Comparison of ENCODE assay signal across 21 cellular contexts in the genomic region with DNA sequence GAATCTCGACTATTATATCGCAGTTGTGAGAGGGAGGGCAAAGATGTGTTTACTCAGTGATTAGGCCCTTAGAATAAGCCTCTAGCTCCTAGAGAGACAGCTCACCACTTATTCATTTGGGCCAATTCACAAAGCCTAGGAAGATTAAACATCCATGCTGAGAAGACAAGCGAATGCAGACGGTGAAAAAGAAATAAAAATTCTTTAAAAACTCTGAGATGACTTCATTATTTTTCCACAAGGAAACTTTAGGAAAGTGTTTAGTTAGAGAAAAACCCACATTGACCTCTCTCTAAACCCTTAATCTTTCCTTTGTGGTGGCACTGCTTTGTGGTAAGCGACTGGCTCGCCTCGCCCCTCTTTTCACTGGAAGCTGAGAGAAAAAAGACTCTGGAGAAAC.
A peak's percentile ranks its signal among the peaks of the same experiment; 100 is the strongest.
DNase-seq lines count a peak whose midpoint lies in the region; ATAC-seq, FAIRE-seq and TF ChIP-seq lines count a peak whose summit lies in the region.
"Had no signal": no experiment of that assay in that cellular context is flagged by ENCODE, and none has a peak within 500 bp of the region (broad histone marks: within the 10 kb centered on the region; RNA-seq: fewer than 3 reads in every experiment).

No MANE protein-coding gene starts in this region.

- no peaks in the 10 kb centered on the region for H3K36me3 ChIP-seq in mesodermal cell (ENCODE audit: control insufficient read depth, insufficient read depth, low read length)
- H3K36me3 ChIP-seq in small intestine (ENCODE audit: control insufficient read depth in 2 of 2, insufficient read depth in 2 of 2, low read length in 2 of 2) = peaks cover 3% of the 10 kb centered on the region in 2 donors

- POLR2A ChIA-PET in activated CD8-positive, alpha-beta T cell treated with anti-CD3 and anti-CD28 coated beads, Interleukin-2, amount 10 ng/mL, durations not matched to agents 7 days and 5 days (lab: Charles Lee) = no interaction called here

- H3K4me1 ChIP-seq in mesodermal cell (ENCODE audit: control insufficient read depth, insufficient read depth, low read length, poor library complexity, severe bottlenecking) (peaks cover 20% of the 10 kb centered on the region), small intestine (ENCODE audit: control insufficient read depth in 2 of 2, insufficient read depth in 1 of 2, low read depth in 1 of 2, low read length in 1 of 2) (no peaks in the 10 kb centered on the region)
- H3K4me1 ChIP-seq: body of pancreas had no signal

- H3K27me3 ChIP-seq in small intestine (ENCODE audit: control insufficient read depth in 2 of 2, insufficient read depth in 2 of 2, low read length in 2 of 2) = no peaks in the 10 kb centered on the region
- H3K27me3 ChIP-seq: body of pancreas had no signal

- in situ Hi-C loops in astrocyte of the cerebellum (cut with HindIII; ENCODE audit: low sequenced_read_pairs) = no loop called here

- WGBS in mesodermal cell (ENCODE audit: insufficient coverage in 2 of 2), 2 experiments = 52% methylated on average over 3 of the region's 7 CpGs; no CpG with 5 or more reads in 1 of the 2 experiments
- 67 to 79% (median 76%) methylated on average over 7 of the region's 7 CpGs for WGBS in small intestine, 3 donors

- DNase-seq in D721Med (ENCODE audit: insufficient read length, low spot score) = no peak
- peak; percentile 2 for DNase-seq in M059J (ENCODE audit: low read depth)
- peak; percentile 32 for DNase-seq in astrocyte of the cerebellum (ENCODE audit: low read depth)
- no peak for DNase-seq in small intestine
- no peak for DNase-seq in NCI-H526 (lab: John Stamatoyannopoulos, UW)
- no peak for DNase-seq in SKM-1 (lab: John Stamatoyannopoulos, UW; ENCODE audit: unreplicated experiment)
- DNase-seq in activated CD8-positive, alpha-beta T cell treated with anti-CD3 and anti-CD28 coated beads, Interleukin-2, amount 10 ng/mL, durations not matched to agents 7 days and 5 days = no peak
- DNase-seq: activated CD4-positive, CD25-positive, alpha-beta regulatory T cell; activated CD8-positive, alpha-beta memory T cell treated with anti-CD3 and anti-CD28 coated beads, Interleukin-2, amount 10 ng/mL, durations not matched to agents 7 days and 5 days; body of pancreas; COR-L47; NCI-H1092; NCI-H510A; T-helper 1 cell had no signal

- no peak overlapping the region for H3K4me3 Mint-ChIP-seq in activated CD8-positive, alpha-beta T cell treated with anti-CD3 and anti-CD28 coated beads, Interleukin-2, amount 10 ng/mL, durations not matched to agents 7 days and 5 days
- H3K4me3 Mint-ChIP-seq: activated CD8-positive, alpha-beta memory T cell treated with anti-CD3 and anti-CD28 coated beads, Interleukin-2, amount 10 ng/mL, durations not matched to agents 7 days and 5 days had no signal

- CTCF ChIA-PET in activated CD8-positive, alpha-beta T cell treated with anti-CD3 and anti-CD28 coated beads, Interleukin-2, amount 10 ng/mL, durations not matched to agents 7 days and 5 days (lab: Charles Lee) = no interaction called here

- ATAC-seq in activated CD8-positive, alpha-beta T cell treated with anti-CD3 and anti-CD28 coated beads, Interleukin-2, amount 10 ng/mL, durations not matched to agents 7 days and 5 days = no peak
- ATAC-seq: activated CD8-positive, alpha-beta memory T cell treated with anti-CD3 and anti-CD28 coated beads, Interleukin-2, amount 10 ng/mL, durations not matched to agents 7 days and 5 days; body of pancreas; HCT116; K562; left lobe of liver had no signal

- H3K36me3 Mint-ChIP-seq in activated CD8-positive, alpha-beta T cell treated with anti-CD3 and anti-CD28 coated beads, Interleukin-2, amount 10 ng/mL, durations not matched to agents 7 days and 5 days (ENCODE audit: low read depth) = peaks cover 19% of the 10 kb centered on the region

- TF ChIP-seq CTCF in D721Med (IDR thresholded peaks at IDR 0.05; ENCODE audit: insufficient read depth, missing control alignments) = no peak
- TF ChIP-seq CTCF in astrocyte of the cerebellum (IDR thresholded peaks at IDR 0.05; ENCODE audit: low read depth, low read length, missing control alignments) = no peak

- H3K4me1 Mint-ChIP-seq in activated CD8-positive, alpha-beta T cell treated with anti-CD3 and anti-CD28 coated beads, Interleukin-2, amount 10 ng/mL, durations not matched to agents 7 days and 5 days (ENCODE audit: low read depth) = no peaks in the 10 kb centered on the region
- H3K4me1 Mint-ChIP-seq: activated CD8-positive, alpha-beta memory T cell treated with anti-CD3 and anti-CD28 coated beads, Interleukin-2, amount 10 ng/mL, durations not matched to agents 7 days and 5 days had no signal

- H3K27ac Mint-ChIP-seq in activated CD8-positive, alpha-beta T cell treated with anti-CD3 and anti-CD28 coated beads, Interleukin-2, amount 10 ng/mL, durations not matched to agents 7 days and 5 days = no peak overlapping the region
- H3K27ac Mint-ChIP-seq: activated CD8-positive, alpha-beta memory T cell treated with anti-CD3 and anti-CD28 coated beads, Interleukin-2, amount 10 ng/mL, durations not matched to agents 7 days and 5 days had no signal

- no peaks in the 10 kb centered on the region for H3K9me3 ChIP-seq in mesodermal cell (ENCODE audit: control insufficient read depth, low read length)
- H3K9me3 ChIP-seq in small intestine (ENCODE audit: control insufficient read depth, low read depth) = no peaks in the 10 kb centered on the region
- H3K9me3 ChIP-seq: body of pancreas had no signal

- no peaks in the 10 kb centered on the region for H3K9me3 Mint-ChIP-seq in activated CD8-positive, alpha-beta T cell treated with anti-CD3 and anti-CD28 coated beads, Interleukin-2, amount 10 ng/mL, durations not matched to agents 7 days and 5 days (ENCODE audit: insufficient read depth)

- H3K4me3 ChIP-seq in astrocyte of the cerebellum (ENCODE audit: low read depth, low read length) = no peak overlapping the region
- H3K4me3 ChIP-seq in mesodermal cell (ENCODE audit: extremely low read depth, insufficient read depth, low read length, poor library complexity, severe bottlenecking) = no peak overlapping the region
- no peak overlapping the region for H3K4me3 ChIP-seq in small intestine (ENCODE audit: low read depth in 1 of 2, low read length in 2 of 2)
- H3K4me3 ChIP-seq: body of pancreas, K562 had no signal

- no peaks in the 10 kb centered on the region for H3K27me3 Mint-ChIP-seq in activated CD8-positive, alpha-beta T cell treated with anti-CD3 and anti-CD28 coated beads, Interleukin-2, amount 10 ng/mL, durations not matched to agents 7 days and 5 days (ENCODE audit: low read depth)
- H3K27me3 Mint-ChIP-seq: activated CD8-positive, alpha-beta memory T cell treated with anti-CD3 and anti-CD28 coated beads, Interleukin-2, amount 10 ng/mL, durations not matched to agents 7 days and 5 days had no signal

- FAIRE-seq in D721Med (lab: Jason Lieb, UNC) (peak; percentile 29), small intestine (lab: Jason Lieb, UNC) (no peak)
- FAIRE-seq: G401.6, K562, RCC 7860, urothelium cell line had no signal

- H3K27ac ChIP-seq in mesodermal cell (ENCODE audit: low read depth, low read length, severe bottlenecking) (peak overlapping the region; percentile 57), small intestine (ENCODE audit: low read depth in 1 of 2, low read length in 1 of 2) (no peak overlapping the region)
- H3K27ac ChIP-seq: body of pancreas had no signal

Comparison
In these comparisons a context has a peak if more than half of its experiments do, and no peak if none do; other contexts are left out.
1. DNase-seq: peak in M059J (single experiment) and astrocyte of the cerebellum (single experiment); none in D721Med (single experiment), small intestine (single experiment), NCI-H526 (0 of 2), SKM-1 (single experiment) and activated CD8-positive, alpha-beta T cell treated with anti-CD3 and anti-CD28 coated beads, Interleukin-2, amount 10 ng/mL, durations not matched to agents 7 days and 5 days (single experiment).